Comparison of ENCODE assay signal across 26 cellular contexts in the genomic region with DNA sequence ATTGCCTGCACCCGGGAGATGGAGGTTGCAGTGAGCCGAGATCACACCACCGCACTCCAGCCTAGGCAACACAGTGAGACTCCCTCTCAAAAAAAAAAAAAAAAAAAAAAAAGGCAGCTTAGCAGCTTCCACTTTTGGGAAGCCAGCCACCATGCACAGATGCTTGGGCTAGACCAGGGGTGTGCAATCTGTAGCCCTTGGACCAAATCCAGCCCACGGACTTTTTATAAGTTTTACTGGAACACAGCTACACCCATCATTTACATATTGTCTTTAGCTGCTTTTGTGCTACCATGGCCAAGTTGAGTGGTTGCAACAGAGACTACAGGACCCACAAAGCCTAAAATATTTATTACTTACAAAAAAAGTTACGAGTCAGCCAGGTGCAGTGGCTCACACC. TPM values are rescaled to one million over a fixed set of nuclear protein-coding genes. Genes with fewer than 3 reads are reported as not detected.
DNase-seq lines count a peak whose midpoint lies in the region; ATAC-seq and TF ChIP-seq lines count a peak whose summit lies in the region.
"Had no signal": no experiment of that assay in that cellular context is flagged by ENCODE, and none has a peak within 500 bp of the region (broad histone marks: within the 10 kb centered on the region; RNA-seq: fewer than 3 reads in every experiment).

No MANE protein-coding gene starts in this region.

- intact Hi-C loops in ovary (cut with DNase I), result no loop called here
- intact Hi-C loops in spleen (cut with DNase I; ENCODE audit: low total_unique reads), result no loop called here

- ATAC-seq in stimulated activated memory B cell treated with anti-CD40 and anti-IgM and Interleukin-4, amounts not matched to agents 10 μg/mL and 1 μg/mL and 100 μg/mL, for 72 hours, result no peak
- ATAC-seq: gastrocnemius medialis had no signal

- H3K9ac ChIP-seq in endodermal cell (ENCODE audit: extremely low read depth, low read length, poor library complexity, severe bottlenecking) (no peak overlapping the region), mesenchymal stem cell (ENCODE audit: low read length) (peak overlapping the region; percentile 80)

- no peak overlapping the region for H3K27ac Mint-ChIP-seq in endodermal cell
- H3K27ac Mint-ChIP-seq in stimulated activated memory B cell treated with anti-CD40 and anti-IgM and Interleukin-4, amounts not matched to agents 10 μg/mL and 1 μg/mL and 100 μg/mL, for 72 hours, result no peak overlapping the region
- H3K27ac Mint-ChIP-seq: activated CD4-positive, alpha-beta memory T cell treated with anti-CD3 and anti-CD28 coated beads for 36 hours had no signal

- DNase-seq in EH (ENCODE audit: low read depth), result peak; percentile 54
- DNase-seq in NCI-H2171 treated with DMSO at 0.1 percent for 48 hours (lab: John Stamatoyannopoulos, UW), result peak; percentile 75
- peak; percentile 18 for DNase-seq in endodermal cell
- no peak for DNase-seq in mesenchymal stem cell
- no peak for DNase-seq in ovary
- DNase-seq in ecto neural progenitor cell (ENCODE audit: low spot score), result no peak
- no peak for DNase-seq in spleen
- DNase-seq: activated CD4-positive, alpha-beta memory T cell treated with anti-CD3 and anti-CD28 coated beads for 36 hours; activated CD4-positive, CD25-positive, alpha-beta regulatory T cell; activated gamma-delta T cell treated with Interleukin-2 at 50 U/mL for 16 hours; adrenal gland; gastrocnemius medialis; hippocampal formation; Karpas-422; NCI-H1092; NCI-H2029; NCI-H510A treated with DMSO at 0.1 percent for 48 hours; RPMI8226; stimulated activated CD4-positive, alpha-beta T cell treated with anti-CD3 and anti-CD28 coated beads, Interleukin-1b, Interleukin-23, amount 100 ng/mL, for 48 hours had no signal

- H3K4me3 Mint-ChIP-seq in endodermal cell, result no peak overlapping the region
- H3K4me3 Mint-ChIP-seq in stimulated activated memory B cell treated with anti-CD40 and anti-IgM and Interleukin-4, amounts not matched to agents 10 μg/mL and 1 μg/mL and 100 μg/mL, for 72 hours, result no peak overlapping the region
- H3K4me3 Mint-ChIP-seq: activated CD4-positive, alpha-beta memory T cell treated with anti-CD3 and anti-CD28 coated beads for 36 hours; CD14-positive monocyte; neural crest cell had no signal

- H3K4me1 Mint-ChIP-seq in endodermal cell, result no peaks in the 10 kb centered on the region
- no peaks in the 10 kb centered on the region for H3K4me1 Mint-ChIP-seq in stimulated activated memory B cell treated with anti-CD40 and anti-IgM and Interleukin-4, amounts not matched to agents 10 μg/mL and 1 μg/mL and 100 μg/mL, for 72 hours
- H3K4me1 Mint-ChIP-seq: CD14-positive monocyte had no signal

- H3K18ac ChIP-seq in mesenchymal stem cell (ENCODE audit: low read depth in 1 of 2, low read length in 2 of 2), result no peak overlapping the region

- H4K91ac ChIP-seq in mesenchymal stem cell (ENCODE audit: low read length), result no peak overlapping the region

- no peak overlapping the region for H2BK5ac ChIP-seq in mesenchymal stem cell (ENCODE audit: low read depth, low read length, poor library complexity, severe bottlenecking)

- H3K4me1 ChIP-seq in endodermal cell (ENCODE audit: control insufficient read depth, insufficient read depth, low read length) (no peaks in the 10 kb centered on the region), mesenchymal stem cell (ENCODE audit: control insufficient read depth, insufficient read depth, low read depth, low read length) (peaks cover 3% of the 10 kb centered on the region), ovary (ENCODE audit: insufficient read depth) (no peaks in the 10 kb centered on the region), spleen (no peaks in the 10 kb centered on the region)
- H3K4me1 ChIP-seq: adrenal gland, gastrocnemius medialis had no signal

- no peaks in the 10 kb centered on the region for H3K27me3 Mint-ChIP-seq in endodermal cell (ENCODE audit: insufficient read depth)
- no peaks in the 10 kb centered on the region for H3K27me3 Mint-ChIP-seq in stimulated activated memory B cell treated with anti-CD40 and anti-IgM and Interleukin-4, amounts not matched to agents 10 μg/mL and 1 μg/mL and 100 μg/mL, for 72 hours
- H3K27me3 Mint-ChIP-seq: activated CD4-positive, alpha-beta memory T cell treated with anti-CD3 and anti-CD28 coated beads for 36 hours; progenitor cell of endocrine pancreas had no signal

- no peak overlapping the region for H2BK12ac ChIP-seq in mesenchymal stem cell (ENCODE audit: low read length in 2 of 2)

- no peak overlapping the region for H2AK5ac ChIP-seq in mesenchymal stem cell (ENCODE audit: low read length, severe bottlenecking)

- no peak overlapping the region for H2BK15ac ChIP-seq in mesenchymal stem cell (ENCODE audit: low read depth, poor library complexity, severe bottlenecking)

- H3K27ac ChIP-seq in endodermal cell (ENCODE audit: low read depth, low read length) (no peak overlapping the region), mesenchymal stem cell (ENCODE audit: low read length, poor library complexity, severe bottlenecking) (no peak overlapping the region), ovary (no peak overlapping the region), spleen (no peak overlapping the region)
- H3K27ac ChIP-seq: adrenal gland, coronary artery, gastrocnemius medialis, suprapubic skin had no signal

- no peak overlapping the region for H4K8ac ChIP-seq in mesenchymal stem cell (ENCODE audit: low read length)

- no peaks in the 10 kb centered on the region for H3K27me3 ChIP-seq in endodermal cell (ENCODE audit: control insufficient read depth, insufficient read depth, low read length, poor library complexity, severe bottlenecking)
- no peaks in the 10 kb centered on the region for H3K27me3 ChIP-seq in mesenchymal stem cell (ENCODE audit: control insufficient read depth in 1 of 2, insufficient read depth in 1 of 2, low read length in 2 of 2)
- no peaks in the 10 kb centered on the region for H3K27me3 ChIP-seq in ovary
- no peaks in the 10 kb centered on the region for H3K27me3 ChIP-seq in spleen (replicated peaks in 1 of 7)
- H3K27me3 ChIP-seq: adrenal gland, gastrocnemius medialis, suprapubic skin had no signal

- H2BK120ac ChIP-seq in mesenchymal stem cell (ENCODE audit: low read depth, low read length), result no peak overlapping the region

- no peak overlapping the region for H3K4ac ChIP-seq in mesenchymal stem cell (ENCODE audit: low read depth in 1 of 2, low read length in 2 of 2)

- peaks cover 12% of the 10 kb centered on the region for H3K79me1 ChIP-seq in mesenchymal stem cell (replicated peaks; ENCODE audit: low read length, poor library complexity, severe bottlenecking)

- 91 to 97% methylated on average over 3 to 5 of the region's 5 CpGs for WGBS in endodermal cell (ENCODE audit: insufficient coverage in 1 of 2, insufficient read length in 1 of 2), 2 experiments
- 90% methylated on average over 5 of the region's 5 CpGs for WGBS in mesenchymal stem cell
- 70 to 77% (median 76%) methylated on average over 5 of the region's 5 CpGs for WGBS in ovary, 3 donors
- WGBS in spleen, 5 donors, result 84 to 97% (median 88%) methylated on average over 5 of the region's 5 CpGs

- H3K4me3 ChIP-seq in endodermal cell (ENCODE audit: low read length) (no peak overlapping the region), mesenchymal stem cell (ENCODE audit: insufficient read depth in 1 of 2, low read depth in 1 of 2, low read length in 2 of 2) (no peak overlapping the region), ovary (no peak overlapping the region), spleen (no peak overlapping the region)
- H3K4me3 ChIP-seq: adrenal gland, coronary artery, gastrocnemius medialis, suprapubic skin had no signal

- TF ChIP-seq CTCF in endodermal cell (conservative IDR thresholded peaks at IDR 0.05) (no peak), ovary (IDR thresholded peaks at IDR 0.05) (no peak), spleen (IDR thresholded peaks at IDR 0.05 in 8 of 11, conservative IDR thresholded peaks at IDR 0.05 in 3 of 11) (no peak)

- no peaks in the 10 kb centered on the region for H3K9me3 ChIP-seq in endodermal cell (ENCODE audit: control insufficient read depth, low read length)
- no peaks in the 10 kb centered on the region for H3K9me3 ChIP-seq in mesenchymal stem cell (ENCODE audit: control insufficient read depth, low read length)
- no peaks in the 10 kb centered on the region for H3K9me3 ChIP-seq in ovary
- no peaks in the 10 kb centered on the region for H3K9me3 ChIP-seq in spleen
- H3K9me3 ChIP-seq: adrenal gland, gastrocnemius medialis, suprapubic skin had no signal

- H3K4me2 ChIP-seq in mesenchymal stem cell (ENCODE audit: low read length, poor library complexity, severe bottlenecking), result no peak overlapping the region

- no peak overlapping the region for H3K14ac ChIP-seq in mesenchymal stem cell (ENCODE audit: low read length in 2 of 2)

- H3K36me3 Mint-ChIP-seq in endodermal cell (ENCODE audit: low read depth), result peaks cover 47% of the 10 kb centered on the region
- H3K36me3 Mint-ChIP-seq in stimulated activated memory B cell treated with anti-CD40 and anti-IgM and Interleukin-4, amounts not matched to agents 10 μg/mL and 1 μg/mL and 100 μg/mL, for 72 hours, result no peaks in the 10 kb centered on the region

- no peaks in the 10 kb centered on the region for H3K9me3 Mint-ChIP-seq in endodermal cell
- no peaks in the 10 kb centered on the region for H3K9me3 Mint-ChIP-seq in stimulated activated memory B cell treated with anti-CD40 and anti-IgM and Interleukin-4, amounts not matched to agents 10 μg/mL and 1 μg/mL and 100 μg/mL, for 72 hours
- H3K9me3 Mint-ChIP-seq: activated CD4-positive, alpha-beta memory T cell treated with anti-CD3 and anti-CD28 coated beads for 36 hours; CD14-positive monocyte; HFFc6; neural crest cell had no signal

- TF ChIP-seq EP300 in ovary (IDR thresholded peaks at IDR 0.05), result no peak

- H3K23ac ChIP-seq in mesenchymal stem cell (ENCODE audit: low read length in 2 of 2), result no peak overlapping the region

- TF ChIP-seq POLR2A in ovary (IDR thresholded peaks at IDR 0.05) (no peak), spleen (IDR thresholded peaks at IDR 0.05) (no peak)

- H3K36me3 ChIP-seq in endodermal cell (ENCODE audit: control insufficient read depth, insufficient read depth, low read length) (peaks cover 73% of the 10 kb centered on the region), mesenchymal stem cell (ENCODE audit: control insufficient read depth in 1 of 2, insufficient read depth in 2 of 2, low read depth in 1 of 2, low read length in 2 of 2) (no peaks in the 10 kb centered on the region), ovary (no peaks in the 10 kb centered on the region), spleen (peaks cover 0 to 67% (median 0%) of the 10 kb centered on the region in 6 donors)
- H3K36me3 ChIP-seq: adrenal gland, gastrocnemius medialis, suprapubic skin had no signal

- no peak overlapping the region for H2AFZ ChIP-seq in mesenchymal stem cell (ENCODE audit: low read depth, low read length)

RNA-seq across cellular contexts. Expression of a gene that starts 6.7 kb away (rescaled TPM):
- total RNA-seq in endodermal cell (10 to 100 TPM; 57.3 to 79.1 TPM), ovary (1 to 10 TPM in 6 of 7 donors, under 1 TPM in 1; 0.69 to 3.6 (median 1.7) TPM), spleen (10 to 100 TPM; 12.9 to 54.3 (median 30.2) TPM)
- polyA plus RNA-seq in endodermal cell (2013, experiment 1 of 2), result 38.3 TPM
- 44.6 TPM for polyA plus RNA-seq in endodermal cell (2013, experiment 2 of 2)
- polyA plus RNA-seq in mesenchymal stem cell (2013, experiment 1 of 2), result 2.6 TPM
- polyA plus RNA-seq in mesenchymal stem cell (2013, experiment 2 of 2), result 2.3 TPM
- polyA plus RNA-seq in ovary (1 to 10 TPM in 1 of 2 donors, under 1 TPM in 1; 0.39 to 1.9 TPM), spleen (1 to 10 TPM; 1.9 to 3.7 (median 2.0) TPM)
- polyA plus RNA-seq: CD14-positive monocyte had no signal

Comparison
In these comparisons a context has a peak if more than half of its experiments do, and no peak if none do; other contexts are left out.
1. DNase-seq: peak in EH (single experiment), NCI-H2171 treated with DMSO at 0.1 percent for 48 hours (single experiment) and endodermal cell (single experiment); none in mesenchymal stem cell (single experiment), ovary (0 of 5), ecto neural progenitor cell (single experiment) and spleen (single experiment).